In the genomic region with DNA sequence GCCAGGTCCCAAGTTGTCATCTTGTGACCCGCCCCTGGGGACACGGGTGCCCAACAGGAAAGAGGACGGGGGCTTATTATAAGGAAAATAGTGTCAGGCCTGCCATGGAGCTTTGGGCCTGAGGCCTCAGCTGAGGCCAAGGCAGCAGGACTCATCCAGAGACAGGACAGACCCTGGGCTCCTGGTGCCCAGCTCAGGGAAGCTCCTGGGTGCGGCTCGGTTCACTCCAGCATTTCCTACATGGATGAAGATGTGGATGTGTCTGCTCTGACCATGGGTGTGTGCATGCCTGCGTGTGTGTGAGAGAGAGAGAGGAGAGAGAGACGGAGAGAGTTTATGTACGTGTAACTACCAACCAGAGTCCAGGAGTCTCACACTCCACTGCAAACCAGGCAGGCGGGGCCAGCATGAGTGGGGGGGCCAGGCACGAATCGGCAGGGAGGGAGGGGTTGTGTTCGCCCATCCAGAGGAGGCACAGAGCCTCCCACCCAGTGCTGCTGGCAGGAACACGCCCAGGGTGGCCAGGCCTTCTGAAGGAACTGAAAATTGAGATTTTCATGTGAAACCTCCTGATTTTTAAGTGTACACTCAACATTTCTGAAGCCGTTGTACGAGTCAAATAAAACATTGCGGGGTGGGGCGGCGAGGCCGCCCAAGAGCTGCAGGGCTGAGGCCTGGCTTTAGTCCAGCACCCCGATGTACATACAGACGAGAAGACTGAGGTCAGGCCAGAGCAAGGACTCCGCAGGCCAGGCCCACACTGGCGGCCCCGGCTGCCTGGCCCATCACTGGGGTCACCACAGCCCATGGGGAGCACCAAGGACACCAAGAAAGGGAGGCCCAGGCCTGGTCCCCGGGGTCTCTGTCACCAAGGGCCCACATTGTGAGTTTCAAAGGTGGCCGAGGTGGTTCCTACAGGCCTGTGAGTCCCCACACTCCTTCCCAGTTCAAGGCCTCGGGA, we compare ENCODE assay signal across 14 cellular contexts.
DNase-seq lines count a peak whose midpoint lies in the region; ATAC-seq and TF ChIP-seq lines count a peak whose summit lies in the region.
"Had no signal": no experiment of that assay in that cellular context is flagged by ENCODE, and none has a peak within 500 bp of the region (broad histone marks: within the 10 kb centered on the region; RNA-seq: fewer than 3 reads in every experiment).

No MANE protein-coding gene starts in this region.

- TF ChIP-seq CTCF in breast epithelium (IDR thresholded peaks at IDR 0.05) (no peak), MCF 10A (IDR thresholded peaks at IDR 0.05; ENCODE audit: unreplicated experiment) (no peak), osteoblast (IDR thresholded peaks at IDR 0.05; ENCODE audit: extremely low read depth, low read depth, low read length) (no peak), vagina (IDR thresholded peaks at IDR 0.05) (no peak), foreskin fibroblast (IDR thresholded peaks at IDR 0.05; ENCODE audit: low read depth, low read length) (no peak)

- CTCF ChIA-PET in MCF 10A (lab: Yijun Ruan, JAX): no interaction called here

- no peaks in the 10 kb centered on the region for H3K4me1 ChIP-seq in breast epithelium
- H3K4me1 ChIP-seq in osteoblast (ENCODE audit: insufficient read depth, low read length): peaks cover 18% of the 10 kb centered on the region
- peaks cover 29% of the 10 kb centered on the region for H3K4me1 ChIP-seq in vagina

- H3K4me3 ChIP-seq in breast epithelium: no peak overlapping the region
- H3K4me3 ChIP-seq in osteoblast (ENCODE audit: insufficient read depth, low read length): no peak overlapping the region
- no peak overlapping the region for H3K4me3 ChIP-seq in vagina
- no peak overlapping the region for H3K4me3 ChIP-seq in foreskin fibroblast (ENCODE audit: low read depth in 1 of 2, low read length in 2 of 2)
- H3K4me3 ChIP-seq: esophagus muscularis mucosa had no signal

- H3K27me3 ChIP-seq in breast epithelium (no peaks in the 10 kb centered on the region), osteoblast (ENCODE audit: insufficient read depth, low read length) (no peaks in the 10 kb centered on the region), vagina (no peaks in the 10 kb centered on the region)
- H3K27me3 ChIP-seq: esophagus muscularis mucosa had no signal

- H3K36me3 ChIP-seq in breast epithelium: no peaks in the 10 kb centered on the region
- H3K36me3 ChIP-seq in osteoblast (ENCODE audit: insufficient read depth, low read length): peaks cover 27% of the 10 kb centered on the region
- H3K36me3 ChIP-seq in vagina: no peaks in the 10 kb centered on the region
- H3K36me3 ChIP-seq: esophagus muscularis mucosa, WERI-Rb-1 had no signal

- peak overlapping the region; percentile 54 to 76 for H3K27ac ChIP-seq in breast epithelium
- H3K27ac ChIP-seq in osteoblast (ENCODE audit: low read depth, low read length): peak overlapping the region; percentile 37
- H3K27ac ChIP-seq in vagina: peak overlapping the region; percentile 90
- H3K27ac ChIP-seq: WERI-Rb-1 had no signal

- no peak overlapping the region for H3K27ac Mint-ChIP-seq in MCF 10A (ENCODE audit: low read depth, unreplicated experiment)

- H4K20me1 ChIP-seq in osteoblast (ENCODE audit: insufficient read depth, low read length): no peaks in the 10 kb centered on the region

- no peak overlapping the region for H3K4me3 Mint-ChIP-seq in MCF 10A (ENCODE audit: unreplicated experiment)
- H3K4me3 Mint-ChIP-seq: brain had no signal

- H3K79me2 ChIP-seq in osteoblast (ENCODE audit: insufficient read depth, low read length): peaks cover 96% of the 10 kb centered on the region

- ATAC-seq in HG02610 (IDR thresholded peaks at IDR 0.05; ENCODE audit: unreplicated experiment): no peak

- DNase-seq in breast epithelium (ENCODE audit: low spot score in 2 of 2) (peak; percentile 17 to 42), MCF 10A (ENCODE audit: unreplicated experiment) (no peak), fibroblast of the conjunctiva (ENCODE audit: low read depth) (peak; percentile 58), osteoblast (ENCODE audit: insufficient read length, low spot score, missing footprints) (peak; percentile 76), vagina (ENCODE audit: extremely low spot score in 2 of 2) (peak in 1 of 2 donors; percentile 86), foreskin fibroblast (no peak), activated gamma-delta T cell treated with Interleukin-2 at 50 U/mL for 16 hours (no peak)
- DNase-seq: NCI-H1092 treated with DMSO at 0.1 percent for 48 hours; stimulated activated naive CD4-positive, alpha-beta T cell treated with Interleukin-2 at 50 U/mL for 16 hours; T-helper 1 cell; WERI-Rb-1 had no signal

- POLR2A ChIA-PET in MCF 10A (lab: Yijun Ruan, JAX): interaction anchor here (1.0 kb wide), 1 partner anchor 10 kb away, joined by 3 read pairs; no protein-coding TSS in a partner anchor

- peaks cover 7% of the 10 kb centered on the region for H3K4me1 Mint-ChIP-seq in MCF 10A (ENCODE audit: insufficient read depth, unreplicated experiment)

- intact Hi-C loops in breast epithelium (cut with DNase I; ENCODE audit: low total_unique reads) (loop anchor here (5.0 kb wide), 1 partner anchor 601 kb away; a partner anchor contains a TSS), MCF 10A (cut with micrococcal nuclease) (no loop called here), vagina (cut with DNase I) (no loop called here)

- TF ChIP-seq POLR2A in breast epithelium (IDR thresholded peaks at IDR 0.05): no peak
- no peak for TF ChIP-seq POLR2A in vagina (IDR thresholded peaks at IDR 0.05)

- no peak overlapping the region for H3K4me2 ChIP-seq in osteoblast (ENCODE audit: insufficient read depth, low read length)

- no peak overlapping the region for H2AFZ ChIP-seq in osteoblast (ENCODE audit: low read length)

- H3K27me3 Mint-ChIP-seq in MCF 10A (ENCODE audit: insufficient read depth, unreplicated experiment): no peaks in the 10 kb centered on the region

- BruUV-seq in MCF 10A (replicated peaks; lab: Mats Ljungman, UMichigan): no TSS peak

- H3K9me3 Mint-ChIP-seq in MCF 10A (ENCODE audit: unreplicated experiment): peaks cover 8% of the 10 kb centered on the region
- H3K9me3 Mint-ChIP-seq: brain had no signal

- no peaks in the 10 kb centered on the region for H3K36me3 Mint-ChIP-seq in MCF 10A (ENCODE audit: insufficient read depth, unreplicated experiment)
- H3K36me3 Mint-ChIP-seq: brain had no signal

- H3K9me3 ChIP-seq in breast epithelium: no peaks in the 10 kb centered on the region
- H3K9me3 ChIP-seq in osteoblast (ENCODE audit: low read depth, low read length): no peaks in the 10 kb centered on the region
- H3K9me3 ChIP-seq in vagina: no peaks in the 10 kb centered on the region
- H3K9me3 ChIP-seq: esophagus muscularis mucosa had no signal

Comparison
In these comparisons a context has a peak if more than half of its experiments do, and no peak if none do; other contexts are left out.
1. DNase-seq: peak in breast epithelium (2 of 2), fibroblast of the conjunctiva (single experiment) and osteoblast (single experiment); none in MCF 10A (single experiment), foreskin fibroblast (0 of 2) and activated gamma-delta T cell treated with Interleukin-2 at 50 U/mL for 16 hours (single experiment).
2. H3K27ac ChIP-seq: peak in every context shown above with its lines; median percentile 90 in vagina; 65 in breast epithelium; 37 in osteoblast.